Comparison of ENCODE assay signal across 19 cellular contexts in genomic region chr18:49588971-49589370, GRCh38.
"Had no signal": no experiment of that assay in that cellular context is flagged by ENCODE, and none has a peak within 500 bp of the region (broad histone marks: within the 10 kb centered on the region; RNA-seq: fewer than 3 reads in every experiment).

No MANE protein-coding gene starts in this region.

- H3K36me3 Mint-ChIP-seq: natural killer cell treated with Interleukin-12 subunit alpha and Interleukin-12 subunit beta and Interleukin-15 and Interleukin-18, amount 100 ng/mL, for 72 hours had no signal

- H3K27ac Mint-ChIP-seq: natural killer cell treated with Interleukin-12 subunit alpha and Interleukin-12 subunit beta and Interleukin-15 and Interleukin-18, amount 100 ng/mL, for 72 hours; progenitor cell of endocrine pancreas had no signal

- H3K27me3 Mint-ChIP-seq: progenitor cell of endocrine pancreas had no signal

- H3K4me3 Mint-ChIP-seq: natural killer cell treated with Interleukin-12 subunit alpha and Interleukin-12 subunit beta and Interleukin-15 and Interleukin-18, amount 100 ng/mL, for 72 hours had no signal

- ATAC-seq: heart left ventricle, left lobe of liver, mucosa of descending colon, pancreas, right cardiac atrium had no signal

- H3K9me3 Mint-ChIP-seq: natural killer cell treated with Interleukin-12 subunit alpha and Interleukin-12 subunit beta and Interleukin-15 and Interleukin-18, amount 100 ng/mL, for 72 hours had no signal

- DNase-seq: cortex of kidney; dorsolateral prefrontal cortex; effector CD8-positive, alpha-beta T cell; foreskin melanocyte; heart left ventricle; hippocampal formation; mammary epithelial cell; mucosa of descending colon; occipital lobe; pancreas; right cardiac atrium; stimulated activated CD4-positive, alpha-beta T cell treated with anti-CD3 and anti-CD28 coated beads, Interleukin-2, amount 100 ng/mL, for 48 hours; stimulated activated naive CD4-positive, alpha-beta T cell treated with Interleukin-2 at 50 U/mL for 16 hours; tibial artery; upper lobe of left lung; uterus had no signal
